In genomic region chr5:181263633-181264032, GRCh38 we compare ENCODE assay signal across 21 cellular contexts. TPM values are rescaled to one million over a fixed set of nuclear protein-coding genes. Genes with fewer than 3 reads are reported as not detected.
DNase-seq lines count a peak whose midpoint lies in the region; ATAC-seq, FAIRE-seq and TF ChIP-seq lines count a peak whose summit lies in the region.
"Had no signal": no experiment of that assay in that cellular context is flagged by ENCODE, and none has a peak within 500 bp of the region (broad histone marks: within the 10 kb centered on the region; RNA-seq: fewer than 3 reads in every experiment).

No MANE protein-coding gene starts in this region.

- peaks cover 6% of the 10 kb centered on the region for H3K36me3 ChIP-seq in astrocyte (ENCODE audit: insufficient read depth, low read length)
- H3K36me3 ChIP-seq: pancreas had no signal

- H3K27ac Mint-ChIP-seq in T-helper 1 cell treated with Interleukin-12 subunit alpha and Interleukin-12 subunit beta and Interleukin-4 antibody, amounts not matched to agents 30 μg/mL and 1 μg/mL, for 36 hours, result peak overlapping the region; percentile 59
- no peak overlapping the region for H3K27ac Mint-ChIP-seq in astrocyte (ENCODE audit: unreplicated experiment)
- H3K27ac Mint-ChIP-seq in osteocyte (ENCODE audit: unreplicated experiment), result peak overlapping the region; percentile 23
- H3K27ac Mint-ChIP-seq: stimulated activated naive CD8-positive, alpha-beta T cell treated with anti-CD3 and anti-CD28 coated beads, Interleukin-15, amount 100 ng/mL, for 72 hours had no signal

- no peak overlapping the region for H3K27ac ChIP-seq in astrocyte (ENCODE audit: low read depth, low read length)
- H3K27ac ChIP-seq: pancreas had no signal

- H3K27me3 Mint-ChIP-seq in T-helper 1 cell treated with Interleukin-12 subunit alpha and Interleukin-12 subunit beta and Interleukin-4 antibody, amounts not matched to agents 30 μg/mL and 1 μg/mL, for 36 hours (ENCODE audit: low read depth), result no peaks in the 10 kb centered on the region
- H3K27me3 Mint-ChIP-seq in astrocyte (ENCODE audit: low read depth, unreplicated experiment), result no peaks in the 10 kb centered on the region
- no peaks in the 10 kb centered on the region for H3K27me3 Mint-ChIP-seq in osteocyte (ENCODE audit: unreplicated experiment)
- H3K27me3 Mint-ChIP-seq: stimulated activated naive CD8-positive, alpha-beta T cell treated with anti-CD3 and anti-CD28 coated beads, Interleukin-15, amount 100 ng/mL, for 72 hours had no signal

- H3K79me2 ChIP-seq in astrocyte (ENCODE audit: insufficient read depth, low read length), result peaks cover 44% of the 10 kb centered on the region

- peaks cover 20% of the 10 kb centered on the region for H3K36me3 Mint-ChIP-seq in T-helper 1 cell treated with Interleukin-12 subunit alpha and Interleukin-12 subunit beta and Interleukin-4 antibody, amounts not matched to agents 30 μg/mL and 1 μg/mL, for 36 hours (ENCODE audit: low read depth)
- H3K36me3 Mint-ChIP-seq in astrocyte (ENCODE audit: low read depth, unreplicated experiment) (peaks cover 3% of the 10 kb centered on the region), osteocyte (ENCODE audit: unreplicated experiment) (peaks cover 7% of the 10 kb centered on the region)

- H3K4me1 Mint-ChIP-seq in T-helper 1 cell treated with Interleukin-12 subunit alpha and Interleukin-12 subunit beta and Interleukin-4 antibody, amounts not matched to agents 30 μg/mL and 1 μg/mL, for 36 hours (ENCODE audit: low read depth), result peaks cover 19% of the 10 kb centered on the region
- H3K4me1 Mint-ChIP-seq in astrocyte (ENCODE audit: low read depth, unreplicated experiment) (peaks cover 12% of the 10 kb centered on the region), osteocyte (ENCODE audit: unreplicated experiment) (peaks cover 25% of the 10 kb centered on the region)

- H3K4me3 Mint-ChIP-seq in T-helper 1 cell treated with Interleukin-12 subunit alpha and Interleukin-12 subunit beta and Interleukin-4 antibody, amounts not matched to agents 30 μg/mL and 1 μg/mL, for 36 hours, result no peak overlapping the region
- peak overlapping the region; percentile 68 for H3K4me3 Mint-ChIP-seq in astrocyte (ENCODE audit: unreplicated experiment)
- no peak overlapping the region for H3K4me3 Mint-ChIP-seq in osteocyte (ENCODE audit: unreplicated experiment)

- no peak for ATAC-seq in GM19467 (IDR thresholded peaks at IDR 0.05; ENCODE audit: unreplicated experiment)
- ATAC-seq: pancreas; stimulated activated naive CD8-positive, alpha-beta T cell treated with anti-CD3 and anti-CD28 coated beads, Interleukin-15, amount 100 ng/mL, for 72 hours had no signal

- H3K27me3 ChIP-seq in astrocyte (ENCODE audit: insufficient read depth, low read length), result no peaks in the 10 kb centered on the region
- H3K27me3 ChIP-seq: BE2C, pancreas had no signal

- no peak overlapping the region for H3K4me3 ChIP-seq in LNCaP clone FGC (ENCODE audit: low read depth, low read length)
- H3K4me3 ChIP-seq in astrocyte (ENCODE audit: insufficient read depth, low read depth, low read length), result no peak overlapping the region
- H3K4me3 ChIP-seq: pancreas had no signal

- TF ChIP-seq CTCF in LNCaP clone FGC (IDR thresholded peaks at IDR 0.05; ENCODE audit: control insufficient read depth, extremely low read depth, insufficient read depth) (no peak), astrocyte (IDR thresholded peaks at IDR 0.05; ENCODE audit: insufficient read depth, low read depth, low read length) (no peak), osteocyte (IDR thresholded peaks at IDR 0.05) (no peak)

- H3K9ac ChIP-seq in astrocyte (ENCODE audit: low read length), result no peak overlapping the region

- H3K4me1 ChIP-seq in astrocyte (ENCODE audit: insufficient read depth, low read length), result peaks cover 12% of the 10 kb centered on the region

- FAIRE-seq in astrocyte (lab: Jason Lieb, UNC), result no peak
- FAIRE-seq: pancreas had no signal

- H4K20me1 ChIP-seq in astrocyte (ENCODE audit: insufficient read depth, low read length), result peaks cover 20% of the 10 kb centered on the region

- DNase-seq in T-helper 1 cell (no peak), LNCaP clone FGC (ENCODE audit: low read depth) (peak; percentile 94), astrocyte (ENCODE audit: low read depth) (no peak), osteocyte (ENCODE audit: extremely low spot score, unreplicated experiment) (no peak), SW480 (ENCODE audit: low spot score) (no peak), SKM-1 treated with dmso at 0.1 percent for 144 hours (lab: John Stamatoyannopoulos, UW; ENCODE audit: unreplicated experiment) (no peak)
- DNase-seq: 8988T; activated CD4-positive, CD25-positive, alpha-beta regulatory T cell; activated gamma-delta T cell; BE2C; GDM1; NCI-H1436; NCI-H2171 treated with DMSO at 0.1 percent for 48 hours; NCI-H748 treated with DMSO at 0.1 percent for 48 hours; pancreas; SIG-M5; stimulated activated CD4-positive, alpha-beta T cell treated with anti-CD3 and anti-CD28 coated beads, Interleukin-1b, Interleukin-23, amount 100 ng/mL, for 48 hours; stimulated activated naive CD8-positive, alpha-beta T cell treated with anti-CD3 and anti-CD28 coated beads, Interleukin-15, amount 100 ng/mL, for 72 hours; trophoblast cell had no signal

- H3K9me3 Mint-ChIP-seq in T-helper 1 cell treated with Interleukin-12 subunit alpha and Interleukin-12 subunit beta and Interleukin-4 antibody, amounts not matched to agents 30 μg/mL and 1 μg/mL, for 36 hours, result no peaks in the 10 kb centered on the region
- H3K9me3 Mint-ChIP-seq in astrocyte (ENCODE audit: unreplicated experiment) (no peaks in the 10 kb centered on the region), osteocyte (ENCODE audit: unreplicated experiment) (no peaks in the 10 kb centered on the region)
- H3K9me3 Mint-ChIP-seq: stimulated activated naive CD8-positive, alpha-beta T cell treated with anti-CD3 and anti-CD28 coated beads, Interleukin-15, amount 100 ng/mL, for 72 hours had no signal

- no peak overlapping the region for H3K4me2 ChIP-seq in astrocyte (ENCODE audit: low read length)

- H2AFZ ChIP-seq in astrocyte (ENCODE audit: low read depth, low read length), result no peak overlapping the region

- H3K9me3 ChIP-seq in astrocyte (ENCODE audit: insufficient read depth, low read depth, low read length), result no peaks in the 10 kb centered on the region
- H3K9me3 ChIP-seq: BE2C, pancreas had no signal

RNA-seq across cellular contexts. Expression of gene TRIM52, which starts 2.7 kb away (rescaled TPM):
- total RNA-seq in astrocyte (6.5 and 7.3 TPM in 2 replicates), osteocyte (12.8 and 13.7 TPM in 2 replicates)

RNA-seq across cellular contexts. Expression of gene RACK1, which starts 19.9 kb away (rescaled TPM):
- total RNA-seq in astrocyte, result 1,553 and 1,656 TPM in 2 replicates
- 1,869 and 1,921 TPM in 2 replicates for total RNA-seq in osteocyte

RNA-seq across cellular contexts. Expression of gene TRIM41, which starts 40.6 kb away (rescaled TPM):
- total RNA-seq in astrocyte (20.9 and 21.8 TPM in 2 replicates), osteocyte (25.2 and 27.1 TPM in 2 replicates)

RNA-seq across cellular contexts. Expression of gene TRIM7, which starts 58.6 kb away (rescaled TPM):
- total RNA-seq in astrocyte, result 0.22 and 0.27 TPM in 2 replicates
- total RNA-seq in osteocyte, result 3.8 and 4.0 TPM in 2 replicates
